In genomic region chr4:183557611-183558010, GRCh38 we compare ENCODE assay signal across 3 cellular contexts.
A peak's percentile ranks its signal among the peaks of the same experiment; 100 is the strongest.
TF ChIP-seq lines count a peak whose summit lies in the region.

No MANE protein-coding gene starts in this region.

TF ChIP-seq in WTC11, 78 proteins besides CTCF, POLR2A, EP300 and RAD21 (continues in another document):
- TF ChIP-seq CREM (CRISPR knock-in tag; IDR thresholded peaks at IDR 0.05) (no peak), E2F4 (CRISPR knock-in tag; IDR thresholded peaks at IDR 0.05; ENCODE audit: borderline replicate concordance, low read depth) (no peak), ATF2 (CRISPR knock-in tag; IDR thresholded peaks at IDR 0.05; ENCODE audit: borderline replicate concordance, low read depth) (no peak), GTF2I (CRISPR knock-in tag; conservative IDR thresholded peaks at IDR 0.05) (no peak), MAX (CRISPR knock-in tag; IDR thresholded peaks at IDR 0.05) (no peak), HMGA2 (CRISPR knock-in tag; IDR thresholded peaks at IDR 0.05) (no peak), AR (CRISPR knock-in tag; IDR thresholded peaks at IDR 0.05) (no peak), OVOL2 (CRISPR knock-in tag; IDR thresholded peaks at IDR 0.05; ENCODE audit: borderline replicate concordance) (no peak), SMAD4 (CRISPR knock-in tag; IDR thresholded peaks at IDR 0.05) (no peak)

TF ChIP-seq in K562, 482 proteins besides CTCF, POLR2A, EP300 and RAD21:
- TF ChIP-seq DACH1 (IDR thresholded peaks at IDR 0.05; ENCODE audit: partially characterized antibody) = peak; percentile 84
- no peak for TF ChIP-seq RBBP5 (IDR thresholded peaks at IDR 0.05; ENCODE audit: borderline replicate concordance, insufficient read depth, low read length, poor library complexity, severe bottlenecking)

TF ChIP-seq in GM23338, 12 proteins besides CTCF, POLR2A, EP300 and RAD21:
- TF ChIP-seq ETS1 (IDR thresholded peaks at IDR 0.05) (no peak), ZNF114 (CRISPR knock-in tag; IDR thresholded peaks at IDR 0.05) (no peak), REST (IDR thresholded peaks at IDR 0.05; ENCODE audit: unreplicated experiment) (no peak), STAT1 (IDR thresholded peaks at IDR 0.05; ENCODE audit: unreplicated experiment) (no peak), ZNF462 (CRISPR knock-in tag; IDR thresholded peaks at IDR 0.05) (no peak), EZH2 (IDR thresholded peaks at IDR 0.05; ENCODE audit: low read depth, unreplicated experiment) (no peak), CREB1 (CRISPR knock-in tag; IDR thresholded peaks at IDR 0.05; ENCODE audit: low read depth) (no peak), NANOG (IDR thresholded peaks at IDR 0.05; ENCODE audit: borderline replicate concordance) (no peak), ZNF331 (CRISPR knock-in tag; IDR thresholded peaks at IDR 0.05; ENCODE audit: low read depth) (no peak), JUNB (IDR thresholded peaks at IDR 0.05; ENCODE audit: unreplicated experiment) (no peak), POLR2AphosphoS5 (IDR thresholded peaks at IDR 0.05; ENCODE audit: low read depth) (no peak), EZH2phosphoT487 (IDR thresholded peaks at IDR 0.05; ENCODE audit: unreplicated experiment) (no peak)
